In genomic region chr2:84969511-84970265, GRCh38 we compare ENCODE assay signal across 8 cellular contexts. TPM values are rescaled to one million over a fixed set of nuclear protein-coding genes. Genes with fewer than 3 reads are reported as not detected.
DNase-seq lines count a peak whose midpoint lies in the region; ATAC-seq and TF ChIP-seq lines count a peak whose summit lies in the region.

No MANE protein-coding gene starts in this region.

- TSS peak; percentile 89 for BruUV-seq in Panc1 (replicated peaks; lab: Mats Ljungman, UMichigan)
- TSS peak; percentile 61 for BruUV-seq in MCF 10A (replicated peaks; lab: Mats Ljungman, UMichigan)

- H3K27ac ChIP-seq in Panc1 (ENCODE audit: low read length) (peak overlapping the region; percentile 98), liver (ENCODE audit: low read depth in 1 of 2, low read length in 2 of 2) (peak overlapping the region; percentile 90 to 95), temporal lobe (ENCODE audit: low read depth, low read length) (peak overlapping the region; percentile 72)

- peaks cover 10% of the 10 kb centered on the region; the same call in 1 of the 2 replicates for H3K36me3 ChIP-seq in Panc1 (ENCODE audit: control insufficient read depth, insufficient read depth, low read length)
- H3K36me3 ChIP-seq in liver (ENCODE audit: control insufficient read depth in 4 of 4, insufficient read depth in 3 of 4, low read depth in 1 of 4, low read length in 3 of 4) = peaks cover 0 to 2% (median 0%) of the 10 kb centered on the region in 4 donors

- H3K9ac ChIP-seq in liver (ENCODE audit: low read depth in 1 of 2, low read length in 2 of 2) = peak overlapping the region; percentile 84 to 95

- WGBS in liver = 6% methylated on average over 11 of the region's 11 CpGs

- H3K4me1 Mint-ChIP-seq in activated CD4-positive, alpha-beta T cell treated with anti-CD3 and anti-CD28 coated beads for 36 hours = peaks cover 33% of the 10 kb centered on the region
- peaks cover 16% of the 10 kb centered on the region for H3K4me1 Mint-ChIP-seq in MCF 10A (ENCODE audit: insufficient read depth, unreplicated experiment)

- peak; percentile 46 for DNase-seq in activated CD4-positive, alpha-beta T cell treated with anti-CD3 and anti-CD28 coated beads for 36 hours
- DNase-seq in activated CD4-positive, alpha-beta T cell treated with anti-CD3 and anti-CD28 coated beads for 1 hour = no peak
- DNase-seq in Panc1 (ENCODE audit: low read depth, low spot score) (no peak), MCF 10A (ENCODE audit: unreplicated experiment) (peak; percentile 38)

- H3K36me3 Mint-ChIP-seq in activated CD4-positive, alpha-beta T cell treated with anti-CD3 and anti-CD28 coated beads for 36 hours (ENCODE audit: low read depth) = peaks cover 50% of the 10 kb centered on the region
- peaks cover 45% of the 10 kb centered on the region for H3K36me3 Mint-ChIP-seq in MCF 10A (ENCODE audit: insufficient read depth, unreplicated experiment)

- in situ Hi-C loops in Panc1 (cut with HindIII; ENCODE audit: low pct_unique_long_range_greater_than_20kb, low sequenced_read_pairs) = no loop called here

- H3K9me3 ChIP-seq in Panc1 (ENCODE audit: control insufficient read depth, insufficient read depth, low read depth, low read length) (no peaks in the 10 kb centered on the region), liver (ENCODE audit: control insufficient read depth in 4 of 4, low read length in 3 of 4) (no peaks in the 10 kb centered on the region)

- POLR2A ChIA-PET in activated CD4-positive, alpha-beta T cell treated with anti-CD3 and anti-CD28 coated beads for 36 hours (lab: Charles Lee) = interaction anchor here (0.6 to 2.2 kb wide), 9 partner anchors 10 to 63 kb away, joined by 3 to 11 read pairs (median 4); no protein-coding TSS in a partner anchor
- POLR2A ChIA-PET in Panc1 (lab: Charles Lee) (interaction anchor here (0.6 to 1.8 kb wide), 2 partner anchors 9 to 12 kb away, joined by 8 to 9 read pairs; no protein-coding TSS in a partner anchor), MCF 10A (lab: Yijun Ruan, JAX) (interaction anchor here (0.7 to 9.4 kb wide), 23 partner anchors 9 to 533 kb away, joined by 3 to 198 read pairs (median 4); partner anchors contain the start of genes TGOLN2, TMSB10 and TRABD2A)

- H3K4me1 ChIP-seq in Panc1 (ENCODE audit: control insufficient read depth, insufficient read depth, low read length) (peaks cover 26% of the 10 kb centered on the region), liver (ENCODE audit: control insufficient read depth in 4 of 4, insufficient read depth in 4 of 4, low read length in 3 of 4) (peaks cover 3 to 29% (median 24%) of the 10 kb centered on the region in 4 donors)

- CTCF ChIA-PET in activated CD4-positive, alpha-beta T cell treated with anti-CD3 and anti-CD28 coated beads for 36 hours (lab: Charles Lee) = interaction anchor here (0.7 to 4.8 kb wide), 8 partner anchors 12 to 909 kb away, joined by 3 to 44 read pairs (median 4); no protein-coding TSS in a partner anchor
- CTCF ChIA-PET in Panc1 (lab: Charles Lee) (interaction anchor here (1.1 kb wide), 1 partner anchor 44 kb away, joined by 3 read pairs; no protein-coding TSS in a partner anchor), MCF 10A (lab: Yijun Ruan, JAX) (interaction anchor here (0.5 to 3.4 kb wide), 12 partner anchors 7 to 376 kb away, joined by 3 to 23 read pairs (median 4); no protein-coding TSS in a partner anchor)

- peak overlapping the region; percentile 100 for H3K27ac Mint-ChIP-seq in activated CD4-positive, alpha-beta T cell treated with anti-CD3 and anti-CD28 coated beads for 36 hours
- peak overlapping the region; percentile 95 for H3K27ac Mint-ChIP-seq in MCF 10A (ENCODE audit: low read depth, unreplicated experiment)

- no peaks in the 10 kb centered on the region for H3K9me3 Mint-ChIP-seq in activated CD4-positive, alpha-beta T cell treated with anti-CD3 and anti-CD28 coated beads for 36 hours (ENCODE audit: low read depth)
- no peaks in the 10 kb centered on the region for H3K9me3 Mint-ChIP-seq in MCF 10A (ENCODE audit: unreplicated experiment)

- no peak for ATAC-seq in activated CD4-positive, alpha-beta T cell treated with anti-CD3 and anti-CD28 coated beads for 36 hours
- ATAC-seq in Panc1 (no peak), HG03097 (IDR thresholded peaks at IDR 0.05; ENCODE audit: low FRiP score, unreplicated experiment) (no peak), GM21786 (IDR thresholded peaks at IDR 0.05; ENCODE audit: unreplicated experiment) (no peak)

- H3K4me3 Mint-ChIP-seq in activated CD4-positive, alpha-beta T cell treated with anti-CD3 and anti-CD28 coated beads for 36 hours = peak overlapping the region; percentile 98
- peak overlapping the region; percentile 97 for H3K4me3 Mint-ChIP-seq in MCF 10A (ENCODE audit: unreplicated experiment)

- no peak for TF ChIP-seq RAD21 in liver (IDR thresholded peaks at IDR 0.05)

- H3K27me3 Mint-ChIP-seq in activated CD4-positive, alpha-beta T cell treated with anti-CD3 and anti-CD28 coated beads for 36 hours = no peaks in the 10 kb centered on the region
- no peaks in the 10 kb centered on the region for H3K27me3 Mint-ChIP-seq in MCF 10A (ENCODE audit: insufficient read depth, unreplicated experiment)

- H3K4me3 ChIP-seq in Panc1 (ENCODE audit: low read depth in 2 of 2, low read length in 2 of 2) = peak overlapping the region; percentile 90 to 100
- peak overlapping the region; percentile 58 to 95 (median 81) for H3K4me3 ChIP-seq in liver (ENCODE audit: low read depth in 1 of 3, low read length in 3 of 3)

- TF ChIP-seq CTCF in Panc1 (IDR thresholded peaks at IDR 0.05) = no peak
- TF ChIP-seq CTCF in MCF 10A (IDR thresholded peaks at IDR 0.05; ENCODE audit: unreplicated experiment) = no peak
- no peak for TF ChIP-seq CTCF in liver (IDR thresholded peaks at IDR 0.05; ENCODE audit: low read depth, low read length, missing input control)

- H3K27me3 ChIP-seq in Panc1 (ENCODE audit: control insufficient read depth, insufficient read depth, low read length) (no peaks in the 10 kb centered on the region), liver (ENCODE audit: control insufficient read depth in 4 of 4, insufficient read depth in 4 of 4, low read length in 3 of 4) (no peaks in the 10 kb centered on the region)

- intact Hi-C loops in activated CD4-positive, alpha-beta T cell treated with anti-CD3 and anti-CD28 coated beads for 36 hours (cut with DNase I, micrococcal nuclease) = loop anchor here (1.0 to 5.0 kb wide), 8 partner anchors 23 to 568 kb away; partner anchors contain the start of genes MAT2A (in 1 of the 2) and TGOLN2 (in 1 of the 2)
- intact Hi-C loops in Panc1 (cut with micrococcal nuclease; ENCODE audit: unreplicated experiment) = no loop called here
- intact Hi-C loops in MCF 10A (cut with micrococcal nuclease) = loop anchor here (2.0 to 5.0 kb wide), 2 partner anchors 43 kb away; no protein-coding TSS in a partner anchor

TF ChIP-seq in liver, 16 proteins besides CTCF, POLR2A, EP300 and RAD21:
- TF ChIP-seq MAX (IDR thresholded peaks at IDR 0.05) (peak; percentile 9), YY1 (IDR thresholded peaks at IDR 0.05) (peak; percentile 74), FOXA2 (IDR thresholded peaks at IDR 0.05) (no peak)
TF ChIP-seq in liver: peak in this region for 2.

RNA-seq across cellular contexts. Expression of gene KCMF1, which starts 1.3 kb away (rescaled TPM):
- total RNA-seq in activated CD4-positive, alpha-beta T cell treated with anti-CD3 and anti-CD28 coated beads for 36 hours = 10 to 100 TPM; 78.1 to 98.5 TPM
- total RNA-seq in Panc1 (2021; ENCODE audit: unreplicated experiment) (163 TPM), MCF 10A (2022) (169 and 170 TPM in 2 replicates), liver (10 to 100 TPM; 25.5 to 45.4 TPM), temporal lobe (22.6 TPM)
- 73.4 TPM for polyA plus RNA-seq in Panc1 (2012; ENCODE audit: insufficient read length)
- 10 to 100 TPM; 10.5 to 20.7 TPM for polyA plus RNA-seq in liver

Comparison
In these comparisons a context has a peak if more than half of its experiments do, and no peak if none do; other contexts are left out.
1. DNase-seq: peak in activated CD4-positive, alpha-beta T cell treated with anti-CD3 and anti-CD28 coated beads for 36 hours (single experiment) and MCF 10A (single experiment); none in activated CD4-positive, alpha-beta T cell treated with anti-CD3 and anti-CD28 coated beads for 1 hour (single experiment) and Panc1 (single experiment).
2. Peak in every context shown above with its lines, with median percentiles within 50 percentile points of each other: H3K27ac ChIP-seq.